In genomic region chr9:79572032-79572890, GRCh38 we compare ENCODE assay signal across 8 cellular contexts. TPM values are rescaled to one million over a fixed set of nuclear protein-coding genes. Genes with fewer than 3 reads are reported as not detected.
DNase-seq lines count a peak whose midpoint lies in the region; ATAC-seq and TF ChIP-seq lines count a peak whose summit lies in the region.

No MANE protein-coding gene starts in this region.

- H3K9me3 ChIP-seq in T-helper 17 cell (ENCODE audit: control insufficient read depth, low read length, poor library complexity, severe bottlenecking): no peaks in the 10 kb centered on the region

- H3K27ac Mint-ChIP-seq in T-helper 17 cell: no peak overlapping the region

- DNase-seq in DMS53 treated with DMSO at 0.1 percent for 48 hours (lab: John Stamatoyannopoulos, UW; ENCODE audit: unreplicated experiment): peak; percentile 23
- DNase-seq in T-helper 17 cell: peak in 2 of 3 donors; percentile 11 to 50
- DNase-seq in choroid plexus epithelial cell (ENCODE audit: low read depth): peak; percentile 49
- DNase-seq in left colon: peak; percentile 30 to 61
- peak; percentile 26 to 36 for DNase-seq in stimulated activated CD4-positive, alpha-beta T cell treated with anti-CD3 and anti-CD28 coated beads, Interleukin-4, amount 100 ng/mL, for 4 hours

- peaks cover 33% of the 10 kb centered on the region for H3K4me1 Mint-ChIP-seq in T-helper 17 cell

- H3K4me3 Mint-ChIP-seq in T-helper 17 cell: no peak overlapping the region

- H3K4me3 ChIP-seq in choroid plexus epithelial cell (ENCODE audit: low read depth, low read length): peak overlapping the region; percentile 76

- intact Hi-C loops in left colon (cut with DNase I, micrococcal nuclease): no loop called here

- peaks cover 3% of the 10 kb centered on the region for H3K27me3 Mint-ChIP-seq in T-helper 17 cell

- ATAC-seq in HG02943 (IDR thresholded peaks at IDR 0.05; ENCODE audit: low read depth, unreplicated experiment): peak; percentile 0
- ATAC-seq in T-helper 17 cell: no peak
- peak; percentile 21 for ATAC-seq in left colon
- no peak for ATAC-seq in HG02588 (IDR thresholded peaks at IDR 0.05; ENCODE audit: unreplicated experiment)
- no peak for ATAC-seq in HG03439 (IDR thresholded peaks at IDR 0.05; ENCODE audit: unreplicated experiment)

- peaks cover 5% of the 10 kb centered on the region for H3K36me3 Mint-ChIP-seq in T-helper 17 cell (ENCODE audit: low read depth)

- no peak for TF ChIP-seq CTCF in choroid plexus epithelial cell (conservative IDR thresholded peaks at IDR 0.05; ENCODE audit: low read depth, low read length)

RNA-seq across cellular contexts. Expression of gene TLE4, which starts 0.5 kb away (rescaled TPM):
- total RNA-seq in T-helper 17 cell (100 to 1,000 TPM; 104 to 154 TPM), left colon (10 to 100 TPM; 22.2 to 29.8 TPM)

Comparison
In these comparisons a context has a peak if more than half of its experiments do, and no peak if none do; other contexts are left out.
1. ATAC-seq: peak in HG02943 (single experiment) and left colon (single experiment); none in T-helper 17 cell (single experiment), HG02588 (single experiment) and HG03439 (single experiment).
2. Peak in every context shown above with its lines, with median percentiles within 50 percentile points of each other: DNase-seq.